Comparison of ENCODE assay signal across 8 cellular contexts in the genomic region with DNA sequence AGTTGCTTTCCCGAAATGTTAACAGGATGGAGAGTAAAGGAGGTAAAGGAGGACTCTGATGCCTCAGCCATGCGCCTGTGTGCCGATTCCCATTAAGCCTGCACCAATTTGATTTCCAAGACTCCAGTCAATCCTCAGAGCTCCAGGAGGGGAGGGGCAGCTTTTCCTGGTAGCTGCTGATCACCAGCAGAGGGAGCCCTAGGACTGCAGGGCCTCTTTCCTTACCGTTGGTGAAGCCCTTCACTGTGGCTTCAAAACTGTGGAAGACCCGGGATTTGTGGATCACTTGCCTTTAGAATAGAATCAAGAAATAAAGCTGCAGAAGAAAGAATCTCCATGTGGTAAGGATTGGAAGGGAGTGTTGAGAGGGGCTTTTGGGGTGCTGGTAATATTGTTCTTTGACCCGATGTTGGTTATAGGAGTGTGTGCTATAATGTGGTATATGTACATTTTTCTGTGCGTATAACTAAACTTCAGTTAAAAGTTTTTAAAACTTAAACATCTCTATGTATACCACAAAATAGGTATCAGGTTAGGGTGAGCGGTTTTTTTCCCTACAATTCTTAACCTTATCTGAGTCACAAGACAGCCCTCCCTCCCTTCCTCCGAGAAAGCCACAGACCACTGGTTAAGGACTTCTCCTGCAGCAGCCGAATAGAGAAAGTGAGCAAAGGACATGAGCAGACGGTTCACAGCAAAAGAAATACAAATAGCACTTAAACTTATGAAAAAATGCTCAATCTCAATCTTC. TPM values are rescaled to one million over a fixed set of nuclear protein-coding genes. Genes with fewer than 3 reads are reported as not detected.
DNase-seq lines count a peak whose midpoint lies in the region; ATAC-seq and TF ChIP-seq lines count a peak whose summit lies in the region.

No MANE protein-coding gene starts in this region.

- 49 to 56% methylated on average over 11 of the region's 11 CpGs for WGBS in GM23248 (ENCODE audit: low coverage in 1 of 2, low lambda C conversion rate in 2 of 2, missing lambda C conversion rate in 2 of 2), 2 experiments

- peaks cover 10% of the 10 kb centered on the region for H3K79me2 ChIP-seq in GM23248 (ENCODE audit: insufficient read depth)

- no peak overlapping the region for H3K4me2 ChIP-seq in GM23248 (ENCODE audit: unreplicated experiment)

- ATAC-seq in lower lobe of right lung, result peak; percentile 90 to 93
- no peak for ATAC-seq in HG03521 (IDR thresholded peaks at IDR 0.05; ENCODE audit: unreplicated experiment)

- no peaks in the 10 kb centered on the region for H3K9me3 ChIP-seq in GM23248 (ENCODE audit: low read depth)
- H3K9me3 ChIP-seq in lower lobe of right lung, result no peaks in the 10 kb centered on the region

- peak; percentile 72 for DNase-seq in AG08395 (ENCODE audit: low spot score)
- DNase-seq in GM23248, result peak; percentile 80
- peak; percentile 39 for DNase-seq in NCI-H446 treated with DMSO at 0.1 percent for 48 hours (lab: John Stamatoyannopoulos, UW)
- peak; percentile 77 for DNase-seq in activated CD4-positive, alpha-beta T cell treated with anti-CD3 and anti-CD28 coated beads for 48 hours
- DNase-seq in dermis blood vessel endothelial cell, result peak; percentile 85
- peak; percentile 79 for DNase-seq in lower lobe of right lung
- peak; percentile 18 for DNase-seq in stimulated activated CD8-positive, alpha-beta memory T cell treated with anti-CD3 and anti-CD28 coated beads, Interleukin-15, amount 100 ng/mL, for 24 hours (ENCODE audit: low read depth)

- H3K27me3 ChIP-seq in GM23248 (replicated peaks; ENCODE audit: insufficient read depth) (no peaks in the 10 kb centered on the region), lower lobe of right lung (ENCODE audit: low read depth) (no peaks in the 10 kb centered on the region)

- H3F3A ChIP-seq in GM23248 (ENCODE audit: insufficient read depth), result no peaks in the 10 kb centered on the region

- no peaks in the 10 kb centered on the region for H4K20me1 ChIP-seq in GM23248 (ENCODE audit: insufficient read depth)

- peak; percentile 87 for TF ChIP-seq CTCF in lower lobe of right lung (IDR thresholded peaks at IDR 0.05)

- intact Hi-C loops in lower lobe of right lung (cut with DNase I), result loop anchor here (5.0 kb wide), 1 partner anchor 95 kb away; the partner anchor contains the start of gene FITM2

- H3K9ac ChIP-seq in GM23248, result no peak overlapping the region

- no peak overlapping the region for H2AFZ ChIP-seq in GM23248

- H3K36me3 ChIP-seq in GM23248 (ENCODE audit: low read depth) (no peaks in the 10 kb centered on the region), lower lobe of right lung (no peaks in the 10 kb centered on the region)

- in situ Hi-C loops in GM23248 (cut with MboI), result loop anchor here (5.0 to 25.0 kb wide), 2 partner anchors 245 to 395 kb away; no protein-coding TSS in a partner anchor

- H3K9me2 ChIP-seq in GM23248 (ENCODE audit: insufficient read depth), result no peaks in the 10 kb centered on the region

- H3K4me3 ChIP-seq in GM23248 (no peak overlapping the region), lower lobe of right lung (peak overlapping the region; percentile 28)

- H3K27ac ChIP-seq in GM23248 (no peak overlapping the region), lower lobe of right lung (peak overlapping the region; percentile 16)

- H3K4me1 ChIP-seq in GM23248 (ENCODE audit: insufficient read depth) (no peaks in the 10 kb centered on the region), lower lobe of right lung (peaks cover 12% of the 10 kb centered on the region)

RNA-seq across cellular contexts. Expression of gene OSER1, which starts 6.9 kb away (rescaled TPM):
- total RNA-seq in GM23248 (2014; rRNA removed; shearing (Covaris generic)), result 29.5 and 36.2 TPM in 2 replicates
- polyA plus RNA-seq in GM23248 (2016; fragmentation: Nextera tagmentation; extraction: Ambion mirVana), result 43.8 and 45.1 TPM in 2 replicates
- total RNA-seq in dermis blood vessel endothelial cell, result 39.6 and 55.6 TPM in 2 replicates
- total RNA-seq in lower lobe of right lung, result 32.9 TPM

RNA-seq across cellular contexts. Expression of gene GDAP1L1, which starts 29.6 kb away (rescaled TPM):
- total RNA-seq in GM23248 (2014; rRNA removed; shearing (Covaris generic)), result not detected in 2 replicates
- polyA plus RNA-seq in GM23248 (2016; fragmentation: Nextera tagmentation; extraction: Ambion mirVana), result not detected in 2 replicates
- total RNA-seq in dermis blood vessel endothelial cell, result not detected in 2 replicates
- total RNA-seq in lower lobe of right lung, result not detected

RNA-seq across cellular contexts. Expression of gene JPH2, which starts 30.5 kb away (rescaled TPM):
- 7.8 and 9.7 TPM in 2 replicates for total RNA-seq in GM23248 (2014; rRNA removed; shearing (Covaris generic))
- polyA plus RNA-seq in GM23248 (2016; fragmentation: Nextera tagmentation; extraction: Ambion mirVana), result 1.6 and 1.8 TPM in 2 replicates
- 0.09 and 0.17 TPM in 2 replicates for total RNA-seq in dermis blood vessel endothelial cell
- total RNA-seq in lower lobe of right lung, result 4.6 TPM

Comparison
In these comparisons a context has a peak if more than half of its experiments do, and no peak if none do; other contexts are left out.
1. DNase-seq: peak in every context shown above with its lines; median percentile 85 in dermis blood vessel endothelial cell; 80 in GM23248; 79 in lower lobe of right lung; 77 in activated CD4-positive, alpha-beta T cell treated with anti-CD3 and anti-CD28 coated beads for 48 hours; 72 in AG08395; 39 in NCI-H446 treated with DMSO at 0.1 percent for 48 hours; 18 in stimulated activated CD8-positive, alpha-beta memory T cell treated with anti-CD3 and anti-CD28 coated beads, Interleukin-15, amount 100 ng/mL, for 24 hours.